In the genomic region with DNA sequence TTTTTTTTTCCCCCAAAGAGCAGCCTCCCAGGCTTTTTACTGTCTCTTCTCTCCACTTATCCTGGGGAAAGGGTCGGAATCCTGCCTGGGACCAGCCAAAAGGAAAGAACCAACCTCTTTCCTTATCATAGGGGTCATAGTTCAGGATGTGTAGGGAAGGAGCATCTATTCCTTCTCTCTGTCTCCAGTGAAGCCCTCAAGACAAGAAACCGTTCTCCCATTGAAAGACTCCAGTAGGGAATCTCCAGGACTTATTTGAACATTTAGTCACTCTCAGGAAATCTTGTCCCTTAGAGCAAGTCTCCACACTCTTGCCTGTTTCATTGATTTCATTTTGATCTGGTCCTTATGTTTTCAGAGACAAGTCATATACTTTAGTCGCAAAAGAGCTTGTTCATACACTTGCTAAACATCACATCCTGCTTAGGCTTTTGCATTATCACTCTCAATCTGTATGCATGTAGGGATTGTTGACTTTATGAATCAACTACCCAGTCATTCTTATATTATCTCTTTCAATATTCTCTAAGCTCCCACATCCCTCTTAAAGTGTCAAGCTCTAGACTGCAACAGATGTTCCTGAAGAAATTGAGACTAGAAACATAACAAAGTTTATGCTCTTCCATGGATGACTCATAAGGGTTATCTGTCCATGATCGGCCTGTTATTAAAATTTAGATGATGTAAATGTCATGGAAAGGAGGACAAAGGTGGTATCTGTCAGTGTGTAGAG, we compare ENCODE assay signal across 19 cellular contexts.
DNase-seq lines count a peak whose midpoint lies in the region; ATAC-seq and TF ChIP-seq lines count a peak whose summit lies in the region.
"Had no signal": no experiment of that assay in that cellular context is flagged by ENCODE, and none has a peak within 500 bp of the region (broad histone marks: within the 10 kb centered on the region; RNA-seq: fewer than 3 reads in every experiment).

No MANE protein-coding gene starts in this region.

- no peak for ATAC-seq in natural killer cell
- no peak for ATAC-seq in GM18511 (IDR thresholded peaks at IDR 0.05; ENCODE audit: unreplicated experiment)
- ATAC-seq: effector memory CD8-positive, alpha-beta T cell; gastroesophageal sphincter had no signal

- intact Hi-C loops in natural killer cell (cut with micrococcal nuclease), result no loop called here

- no peak overlapping the region for H2BK12ac ChIP-seq in mesenchymal stem cell (ENCODE audit: low read length in 2 of 2)

- no peak overlapping the region for H3K14ac ChIP-seq in mesenchymal stem cell (ENCODE audit: low read length in 2 of 2)

- no peak overlapping the region for H3K23ac ChIP-seq in mesenchymal stem cell (ENCODE audit: low read length in 2 of 2)

- no peak overlapping the region for H2BK15ac ChIP-seq in mesenchymal stem cell (ENCODE audit: low read depth, poor library complexity, severe bottlenecking)

- no peak overlapping the region for H3K9ac ChIP-seq in mesenchymal stem cell (ENCODE audit: low read length)

- H3K4me1 Mint-ChIP-seq in natural killer cell, result no peaks in the 10 kb centered on the region
- H3K4me1 Mint-ChIP-seq: activated CD4-positive, alpha-beta T cell treated with anti-CD3 and anti-CD28 coated beads, Interleukin-2, amount 10 ng/mL, durations not matched to agents 24 days and 14 days; activated naive CD4-positive, alpha-beta T cell treated with anti-CD3 and anti-CD28 coated beads, Interleukin-2, amount 50 U/mL, for 24 hours had no signal

- H3K4me3 ChIP-seq in mesenchymal stem cell (ENCODE audit: insufficient read depth in 1 of 2, low read depth in 1 of 2, low read length in 2 of 2), result no peak overlapping the region
- H3K4me3 ChIP-seq: gastroesophageal sphincter, HAP-1, MG63, stomach, uterus had no signal

- no peak overlapping the region for H2AK5ac ChIP-seq in mesenchymal stem cell (ENCODE audit: low read length, severe bottlenecking)

- no peak overlapping the region for H3K18ac ChIP-seq in mesenchymal stem cell (ENCODE audit: low read depth in 1 of 2, low read length in 2 of 2)

- no peak overlapping the region for H3K4me3 Mint-ChIP-seq in natural killer cell
- H3K4me3 Mint-ChIP-seq: activated CD4-positive, alpha-beta T cell treated with anti-CD3 and anti-CD28 coated beads, Interleukin-2, amount 10 ng/mL, durations not matched to agents 24 days and 14 days; activated naive CD4-positive, alpha-beta T cell treated with anti-CD3 and anti-CD28 coated beads, Interleukin-2, amount 50 U/mL, for 24 hours; effector memory CD8-positive, alpha-beta T cell; nephron had no signal

- H3K9me3 ChIP-seq in mesenchymal stem cell (ENCODE audit: control insufficient read depth, low read length), result no peaks in the 10 kb centered on the region
- H3K9me3 ChIP-seq: gastroesophageal sphincter, HAP-1, MG63, stomach, uterus had no signal

- no peak overlapping the region for H2AFZ ChIP-seq in mesenchymal stem cell (ENCODE audit: low read depth, low read length)

- DNase-seq in Caki2 (ENCODE audit: low read depth) (peak; percentile 18), LoVo (ENCODE audit: low spot score) (peak; percentile 23), brain pericyte (ENCODE audit: low read depth, low spot score) (peak; percentile 36), mesenchymal stem cell (peak; percentile 27), natural killer cell (no peak), CD1c-positive myeloid dendritic cell (ENCODE audit: extremely low spot score) (no peak), DMS114 treated with DMSO at 0.1 percent for 48 hours (lab: John Stamatoyannopoulos, UW; ENCODE audit: unreplicated experiment) (no peak)
- DNase-seq: activated CD4-positive, alpha-beta T cell treated with anti-CD3 and anti-CD28 coated beads, Interleukin-2, amount 10 ng/mL, durations not matched to agents 24 days and 14 days; caudate nucleus; effector memory CD8-positive, alpha-beta T cell; MG63; NCI-H187; stomach; uterus had no signal

- no peak overlapping the region for H4K91ac ChIP-seq in mesenchymal stem cell (ENCODE audit: low read length)

- peaks cover 0 to 38% of the 10 kb centered on the region in 2 experiments for H3K27me3 ChIP-seq in mesenchymal stem cell (ENCODE audit: control insufficient read depth in 1 of 2, insufficient read depth in 1 of 2, low read length in 2 of 2)
- H3K27me3 ChIP-seq: gastroesophageal sphincter, MG63, stomach, uterus had no signal

- H2BK120ac ChIP-seq in mesenchymal stem cell (ENCODE audit: low read depth, low read length), result no peak overlapping the region

- H3K27ac ChIP-seq in mesenchymal stem cell (ENCODE audit: low read length, poor library complexity, severe bottlenecking), result no peak overlapping the region
- H3K27ac ChIP-seq: gastroesophageal sphincter, stomach, uterus had no signal

- no peak overlapping the region for H3K4me2 ChIP-seq in mesenchymal stem cell (ENCODE audit: low read length, poor library complexity, severe bottlenecking)

- H3K27me3 Mint-ChIP-seq in natural killer cell (ENCODE audit: low read depth in 2 of 2), result no peaks in the 10 kb centered on the region
- H3K27me3 Mint-ChIP-seq: activated CD4-positive, alpha-beta T cell treated with anti-CD3 and anti-CD28 coated beads, Interleukin-2, amount 10 ng/mL, durations not matched to agents 24 days and 14 days; activated naive CD4-positive, alpha-beta T cell treated with anti-CD3 and anti-CD28 coated beads, Interleukin-2, amount 50 U/mL, for 24 hours; effector memory CD8-positive, alpha-beta T cell had no signal

- WGBS in mesenchymal stem cell, result 42% methylated on average over 3 of the region's 4 CpGs

- no peak overlapping the region for H4K8ac ChIP-seq in mesenchymal stem cell (ENCODE audit: low read length)

- in situ Hi-C loops in Caki2 (cut with HindIII; ENCODE audit: low pct_unique_long_range_greater_than_20kb, low sequenced_read_pairs), result no loop called here

- no peaks in the 10 kb centered on the region for H3K36me3 Mint-ChIP-seq in natural killer cell
- H3K36me3 Mint-ChIP-seq: activated naive CD4-positive, alpha-beta T cell treated with anti-CD3 and anti-CD28 coated beads, Interleukin-2, amount 50 U/mL, for 24 hours had no signal

- no peak overlapping the region for H3K27ac Mint-ChIP-seq in natural killer cell
- H3K27ac Mint-ChIP-seq: activated CD4-positive, alpha-beta T cell treated with anti-CD3 and anti-CD28 coated beads, Interleukin-2, amount 10 ng/mL, durations not matched to agents 24 days and 14 days; activated naive CD4-positive, alpha-beta T cell treated with anti-CD3 and anti-CD28 coated beads, Interleukin-2, amount 50 U/mL, for 24 hours; effector memory CD8-positive, alpha-beta T cell had no signal

- H3K36me3 ChIP-seq in mesenchymal stem cell (ENCODE audit: control insufficient read depth in 1 of 2, insufficient read depth in 2 of 2, low read depth in 1 of 2, low read length in 2 of 2), result no peaks in the 10 kb centered on the region
- H3K36me3 ChIP-seq: gastroesophageal sphincter, HAP-1, MG63, stomach, uterus had no signal

- no peak overlapping the region for H3K4ac ChIP-seq in mesenchymal stem cell (ENCODE audit: low read depth in 1 of 2, low read length in 2 of 2)

- no peak overlapping the region for H2BK5ac ChIP-seq in mesenchymal stem cell (ENCODE audit: low read depth, low read length, poor library complexity, severe bottlenecking)

- H3K79me1 ChIP-seq in mesenchymal stem cell (replicated peaks; ENCODE audit: low read length, poor library complexity, severe bottlenecking), result no peaks in the 10 kb centered on the region

- TF ChIP-seq CTCF in natural killer cell (IDR thresholded peaks at IDR 0.05), result no peak

- peaks cover 10 to 11% of the 10 kb centered on the region in 2 donors for H3K9me3 Mint-ChIP-seq in natural killer cell
- H3K9me3 Mint-ChIP-seq: activated CD4-positive, alpha-beta T cell treated with anti-CD3 and anti-CD28 coated beads, Interleukin-2, amount 10 ng/mL, durations not matched to agents 24 days and 14 days; activated naive CD4-positive, alpha-beta T cell treated with anti-CD3 and anti-CD28 coated beads, Interleukin-2, amount 50 U/mL, for 24 hours; nephron had no signal

- no peaks in the 10 kb centered on the region for H3K4me1 ChIP-seq in mesenchymal stem cell (ENCODE audit: control insufficient read depth, insufficient read depth, low read depth, low read length)
- H3K4me1 ChIP-seq: gastroesophageal sphincter, HAP-1, stomach, uterus had no signal

Comparison
In these comparisons a context has a peak if more than half of its experiments do, and no peak if none do; other contexts are left out.
1. DNase-seq: peak in Caki2 (single experiment), LoVo (single experiment), brain pericyte (single experiment) and mesenchymal stem cell (single experiment); none in natural killer cell (single experiment), CD1c-positive myeloid dendritic cell (single experiment) and DMS114 treated with DMSO at 0.1 percent for 48 hours (single experiment).